Comparison of ENCODE assay signal across 8 cellular contexts in the genomic region with DNA sequence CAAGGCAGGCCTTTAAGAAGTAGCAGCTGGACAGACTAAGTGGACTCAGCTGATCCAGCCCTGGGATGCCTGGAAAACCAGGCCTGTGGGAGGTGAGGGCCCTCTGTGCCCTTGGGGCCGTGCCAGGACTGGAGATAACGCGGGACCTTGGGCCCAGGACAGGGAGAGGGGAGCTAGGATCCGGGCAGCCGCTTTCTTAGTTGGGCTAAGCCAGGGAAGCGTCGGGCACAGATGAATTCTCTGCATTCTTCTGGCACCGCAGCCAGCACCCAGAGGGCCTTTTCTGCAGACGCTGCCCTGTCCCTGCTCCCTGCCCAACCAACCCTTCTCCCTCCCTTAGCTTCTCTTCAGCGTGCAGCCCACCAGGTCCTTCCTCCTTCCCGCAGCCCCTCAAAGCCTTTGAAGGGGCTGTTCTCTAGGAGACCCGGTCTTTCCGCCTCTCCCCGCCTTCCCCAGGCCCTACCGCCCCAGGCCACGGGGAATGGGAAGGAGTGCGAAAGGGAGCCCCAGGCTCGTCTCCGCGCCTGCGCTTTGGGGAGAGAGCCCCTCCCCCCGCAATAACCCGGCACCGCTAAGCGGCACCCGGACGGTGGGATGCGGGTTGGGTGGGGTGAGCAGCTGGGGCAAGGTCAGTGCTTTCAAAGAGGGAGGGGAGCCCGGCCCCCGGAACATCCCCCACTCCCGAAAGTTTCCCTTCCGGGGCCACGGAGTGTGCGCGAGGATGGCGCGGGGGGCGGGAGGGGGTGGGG. TPM values are rescaled to one million over a fixed set of nuclear protein-coding genes. Genes with fewer than 3 reads are reported as not detected.
DNase-seq lines count a peak whose midpoint lies in the region; ATAC-seq, FAIRE-seq and TF ChIP-seq lines count a peak whose summit lies in the region.

No MANE protein-coding gene starts in this region.

- no peaks in the 10 kb centered on the region; the same call in 1 of the 2 replicates for H3K27me3 Mint-ChIP-seq in WTC11 (ENCODE audit: low read depth)

- H3K4me1 Mint-ChIP-seq in WTC11: peaks cover 33% of the 10 kb centered on the region

- intact Hi-C loops in colonic mucosa (cut with DNase I): no loop called here

- no peaks in the 10 kb centered on the region for H3K9me3 Mint-ChIP-seq in WTC11

- CTCF ChIA-PET in WTC11 (lab: Charles Lee): interaction anchor here (0.6 to 4.8 kb wide), 17 partner anchors 10 to 243 kb away, joined by 3 to 33 read pairs (median 5); a partner anchor contains a TSS

- H3K27me3 ChIP-seq in colonic mucosa: no peaks in the 10 kb centered on the region

- H3K36me3 ChIP-seq in colonic mucosa: no peaks in the 10 kb centered on the region

- peaks cover 4% of the 10 kb centered on the region for H3K36me3 Mint-ChIP-seq in WTC11

- peak; percentile 83 for DNase-seq in AG08395 (ENCODE audit: low spot score)
- peak; percentile 82 for DNase-seq in NB4 (ENCODE audit: low read depth)
- DNase-seq in WTC11 (ENCODE audit: low spot score): peak; percentile 78
- DNase-seq in colonic mucosa: peak; percentile 50
- peak; percentile 67 for DNase-seq in kidney tubule cell (ENCODE audit: low spot score)
- peak; percentile 15 to 22 for DNase-seq in stimulated activated CD4-positive, alpha-beta T cell treated with anti-CD3 and anti-CD28 coated beads, Interleukin-15, amount 100 ng/mL, for 1 hour (ENCODE audit: low read depth in 1 of 2, low spot score in 1 of 2)
- DNase-seq in GM19239 (ENCODE audit: insufficient read length, low spot score): no peak

- H3K9ac ChIP-seq in colonic mucosa (ENCODE audit: low read depth in 2 of 2, low read length in 2 of 2): peak overlapping the region; percentile 70 to 73

- TF ChIP-seq POLR2A in NB4 (IDR thresholded peaks at IDR 0.05; ENCODE audit: extremely low read depth, insufficient read length): no peak

- TF ChIP-seq CTCF in NB4 (IDR thresholded peaks at IDR 0.05; ENCODE audit: low read depth, low read length) (no peak), WTC11 (IDR thresholded peaks at IDR 0.05) (no peak), colonic mucosa (IDR thresholded peaks at IDR 0.05) (no peak)

- H3K9me3 ChIP-seq in colonic mucosa: no peaks in the 10 kb centered on the region

- peak overlapping the region; percentile 60 for H3K4me3 ChIP-seq in NB4 (ENCODE audit: low read depth, low read length)
- peak overlapping the region; percentile 70 for H3K4me3 ChIP-seq in colonic mucosa

- H3K27ac Mint-ChIP-seq in WTC11: peak overlapping the region; percentile 74; the same call in 1 of the 2 replicates

- peak; percentile 20 for ATAC-seq in GM18907 (IDR thresholded peaks at IDR 0.05; ENCODE audit: unreplicated experiment)
- peak; percentile 38 for ATAC-seq in WTC11

- no peak for FAIRE-seq in GM19239 (lab: Jason Lieb, UNC)

- peak overlapping the region; percentile 93 for H3K4me3 Mint-ChIP-seq in WTC11

- no peaks in the 10 kb centered on the region for H3K4me1 ChIP-seq in colonic mucosa

- POLR2A ChIA-PET in WTC11 (lab: Charles Lee): interaction anchor here (0.5 to 1.4 kb wide), 13 partner anchors 11 to 1229 kb away, joined by 3 to 6 read pairs (median 3); a partner anchor contains a TSS

- H3K27ac ChIP-seq in colonic mucosa: peak overlapping the region; percentile 49

TF ChIP-seq in WTC11, 78 proteins besides CTCF, POLR2A, EP300 and RAD21 (continues in another document):
- TF ChIP-seq, protein P1, sequence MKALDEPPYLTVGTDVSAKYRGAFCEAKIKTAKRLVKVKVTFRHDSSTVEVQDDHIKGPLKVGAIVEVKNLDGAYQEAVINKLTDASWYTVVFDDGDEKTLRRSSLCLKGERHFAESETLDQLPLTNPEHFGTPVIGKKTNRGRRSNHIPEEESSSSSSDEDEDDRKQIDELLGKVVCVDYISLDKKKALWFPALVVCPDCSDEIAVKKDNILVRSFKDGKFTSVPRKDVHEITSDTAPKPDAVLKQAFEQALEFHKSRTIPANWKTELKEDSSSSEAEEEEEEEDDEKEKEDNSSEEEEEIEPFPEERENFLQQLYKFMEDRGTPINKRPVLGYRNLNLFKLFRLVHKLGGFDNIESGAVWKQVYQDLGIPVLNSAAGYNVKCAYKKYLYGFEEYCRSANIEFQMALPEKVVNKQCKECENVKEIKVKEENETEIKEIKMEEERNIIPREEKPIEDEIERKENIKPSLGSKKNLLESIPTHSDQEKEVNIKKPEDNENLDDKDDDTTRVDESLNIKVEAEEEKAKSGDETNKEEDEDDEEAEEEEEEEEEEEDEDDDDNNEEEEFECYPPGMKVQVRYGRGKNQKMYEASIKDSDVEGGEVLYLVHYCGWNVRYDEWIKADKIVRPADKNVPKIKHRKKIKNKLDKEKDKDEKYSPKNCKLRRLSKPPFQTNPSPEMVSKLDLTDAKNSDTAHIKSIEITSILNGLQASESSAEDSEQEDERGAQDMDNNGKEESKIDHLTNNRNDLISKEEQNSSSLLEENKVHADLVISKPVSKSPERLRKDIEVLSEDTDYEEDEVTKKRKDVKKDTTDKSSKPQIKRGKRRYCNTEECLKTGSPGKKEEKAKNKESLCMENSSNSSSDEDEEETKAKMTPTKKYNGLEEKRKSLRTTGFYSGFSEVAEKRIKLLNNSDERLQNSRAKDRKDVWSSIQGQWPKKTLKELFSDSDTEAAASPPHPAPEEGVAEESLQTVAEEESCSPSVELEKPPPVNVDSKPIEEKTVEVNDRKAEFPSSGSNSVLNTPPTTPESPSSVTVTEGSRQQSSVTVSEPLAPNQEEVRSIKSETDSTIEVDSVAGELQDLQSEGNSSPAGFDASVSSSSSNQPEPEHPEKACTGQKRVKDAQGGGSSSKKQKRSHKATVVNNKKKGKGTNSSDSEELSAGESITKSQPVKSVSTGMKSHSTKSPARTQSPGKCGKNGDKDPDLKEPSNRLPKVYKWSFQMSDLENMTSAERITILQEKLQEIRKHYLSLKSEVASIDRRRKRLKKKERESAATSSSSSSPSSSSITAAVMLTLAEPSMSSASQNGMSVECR (CRISPR knock-in tag; IDR thresholded peaks at IDR 0.05; ENCODE audit: borderline replicate concordance): 0 out of 2 replicates have a peak, but pooled peaks have one; percentile 58
- TF ChIP-seq GABPB1 (CRISPR knock-in tag; IDR thresholded peaks at IDR 0.05) (0 out of 2 replicates have a peak, but pooled peaks have one; percentile 13), KAT7 (CRISPR knock-in tag; IDR thresholded peaks at IDR 0.05; ENCODE audit: borderline replicate concordance) (0 out of 2 replicates have a peak, but pooled peaks have one; percentile 16), RELA (CRISPR knock-in tag; IDR thresholded peaks at IDR 0.05; ENCODE audit: borderline replicate concordance) (no peak), FOXK1 (CRISPR knock-in tag; IDR thresholded peaks at IDR 0.05) (peak; percentile 47; the same call in 1 of the 2 replicates), SMAD4 (CRISPR knock-in tag; IDR thresholded peaks at IDR 0.05) (no peak)
- TF ChIP-seq, protein P2, sequence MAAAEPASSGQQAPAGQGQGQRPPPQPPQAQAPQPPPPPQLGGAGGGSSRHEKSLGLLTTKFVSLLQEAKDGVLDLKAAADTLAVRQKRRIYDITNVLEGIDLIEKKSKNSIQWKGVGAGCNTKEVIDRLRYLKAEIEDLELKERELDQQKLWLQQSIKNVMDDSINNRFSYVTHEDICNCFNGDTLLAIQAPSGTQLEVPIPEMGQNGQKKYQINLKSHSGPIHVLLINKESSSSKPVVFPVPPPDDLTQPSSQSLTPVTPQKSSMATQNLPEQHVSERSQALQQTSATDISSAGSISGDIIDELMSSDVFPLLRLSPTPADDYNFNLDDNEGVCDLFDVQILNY (CRISPR knock-in tag; IDR thresholded peaks at IDR 0.05): no peak
- TF ChIP-seq, protein P3, sequence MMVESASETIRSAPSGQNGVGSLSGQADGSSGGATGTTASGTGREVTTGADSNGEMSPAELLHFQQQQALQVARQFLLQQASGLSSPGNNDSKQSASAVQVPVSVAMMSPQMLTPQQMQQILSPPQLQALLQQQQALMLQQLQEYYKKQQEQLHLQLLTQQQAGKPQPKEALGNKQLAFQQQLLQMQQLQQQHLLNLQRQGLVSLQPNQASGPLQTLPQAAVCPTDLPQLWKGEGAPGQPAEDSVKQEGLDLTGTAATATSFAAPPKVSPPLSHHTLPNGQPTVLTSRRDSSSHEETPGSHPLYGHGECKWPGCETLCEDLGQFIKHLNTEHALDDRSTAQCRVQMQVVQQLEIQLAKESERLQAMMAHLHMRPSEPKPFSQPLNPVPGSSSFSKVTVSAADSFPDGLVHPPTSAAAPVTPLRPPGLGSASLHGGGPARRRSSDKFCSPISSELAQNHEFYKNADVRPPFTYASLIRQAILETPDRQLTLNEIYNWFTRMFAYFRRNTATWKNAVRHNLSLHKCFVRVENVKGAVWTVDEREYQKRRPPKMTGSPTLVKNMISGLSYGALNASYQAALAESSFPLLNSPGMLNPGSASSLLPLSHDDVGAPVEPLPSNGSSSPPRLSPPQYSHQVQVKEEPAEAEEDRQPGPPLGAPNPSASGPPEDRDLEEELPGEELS (CRISPR knock-in tag; IDR thresholded peaks at IDR 0.05): 0 out of 2 replicates have a peak, but pooled peaks have one; percentile 18
- TF ChIP-seq, protein P4, sequence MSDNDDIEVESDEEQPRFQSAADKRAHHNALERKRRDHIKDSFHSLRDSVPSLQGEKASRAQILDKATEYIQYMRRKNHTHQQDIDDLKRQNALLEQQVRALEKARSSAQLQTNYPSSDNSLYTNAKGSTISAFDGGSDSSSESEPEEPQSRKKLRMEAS (CRISPR knock-in tag; IDR thresholded peaks at IDR 0.05): no peak
- TF ChIP-seq, protein P5, sequence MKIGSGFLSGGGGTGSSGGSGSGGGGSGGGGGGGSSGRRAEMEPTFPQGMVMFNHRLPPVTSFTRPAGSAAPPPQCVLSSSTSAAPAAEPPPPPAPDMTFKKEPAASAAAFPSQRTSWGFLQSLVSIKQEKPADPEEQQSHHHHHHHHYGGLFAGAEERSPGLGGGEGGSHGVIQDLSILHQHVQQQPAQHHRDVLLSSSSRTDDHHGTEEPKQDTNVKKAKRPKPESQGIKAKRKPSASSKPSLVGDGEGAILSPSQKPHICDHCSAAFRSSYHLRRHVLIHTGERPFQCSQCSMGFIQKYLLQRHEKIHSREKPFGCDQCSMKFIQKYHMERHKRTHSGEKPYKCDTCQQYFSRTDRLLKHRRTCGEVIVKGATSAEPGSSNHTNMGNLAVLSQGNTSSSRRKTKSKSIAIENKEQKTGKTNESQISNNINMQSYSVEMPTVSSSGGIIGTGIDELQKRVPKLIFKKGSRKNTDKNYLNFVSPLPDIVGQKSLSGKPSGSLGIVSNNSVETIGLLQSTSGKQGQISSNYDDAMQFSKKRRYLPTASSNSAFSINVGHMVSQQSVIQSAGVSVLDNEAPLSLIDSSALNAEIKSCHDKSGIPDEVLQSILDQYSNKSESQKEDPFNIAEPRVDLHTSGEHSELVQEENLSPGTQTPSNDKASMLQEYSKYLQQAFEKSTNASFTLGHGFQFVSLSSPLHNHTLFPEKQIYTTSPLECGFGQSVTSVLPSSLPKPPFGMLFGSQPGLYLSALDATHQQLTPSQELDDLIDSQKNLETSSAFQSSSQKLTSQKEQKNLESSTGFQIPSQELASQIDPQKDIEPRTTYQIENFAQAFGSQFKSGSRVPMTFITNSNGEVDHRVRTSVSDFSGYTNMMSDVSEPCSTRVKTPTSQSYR (CRISPR knock-in tag; IDR thresholded peaks at IDR 0.05): 0 out of 2 replicates have a peak, but pooled peaks have one; percentile 51

RNA-seq across cellular contexts. Expression of a gene that starts 0.7 kb away (rescaled TPM):
- total RNA-seq in WTC11 (2021) (22.1 to 27.8 TPM (median 22.4 TPM) in 3 replicates), colonic mucosa (1 to 10 TPM; 2.4 to 4.1 TPM)

RNA-seq across cellular contexts. Expression of a gene that starts 15.4 kb away (rescaled TPM):
- total RNA-seq in WTC11 (2021) (1.6 to 3.2 TPM (median 2.4 TPM) in 3 replicates), colonic mucosa (1 to 10 TPM; 3.3 to 3.7 TPM)
